ENCODE assay signal across 10 cellular contexts in the genomic region with DNA sequence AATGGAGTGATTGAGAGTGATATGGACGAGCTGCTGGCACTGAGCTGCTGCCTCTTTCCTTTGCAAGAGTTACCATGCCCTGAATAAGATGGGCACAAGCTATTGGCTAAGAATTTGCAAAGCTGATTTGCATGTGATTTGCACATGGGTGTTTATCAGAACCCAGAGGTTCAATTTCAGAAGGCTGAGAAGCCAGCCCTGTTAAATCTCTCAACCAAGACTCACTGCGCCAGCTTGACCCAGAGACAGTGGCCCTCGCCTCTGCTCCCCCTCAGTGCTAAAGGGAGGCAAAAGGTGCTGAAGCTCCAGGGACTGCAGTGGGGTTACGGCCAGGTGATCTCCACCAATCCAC. TPM values are rescaled to one million over a fixed set of nuclear protein-coding genes. Genes with fewer than 3 reads are reported as not detected.
DNase-seq lines count a peak whose midpoint lies in the region; TF ChIP-seq lines count a peak whose summit lies in the region.
"Had no signal": no experiment of that assay in that cellular context is flagged by ENCODE, and none has a peak within 500 bp of the region (broad histone marks: within the 10 kb centered on the region; RNA-seq: fewer than 3 reads in every experiment).

No MANE protein-coding gene starts in this region.

- peak overlapping the region; percentile 98 for H3K9ac ChIP-seq in SU-DHL-6 (ENCODE audit: low read length)

- H3K27ac Mint-ChIP-seq in activated naive CD4-positive, alpha-beta T cell treated with anti-CD3 and anti-CD28 coated beads, Interleukin-2, amount 10 ng/mL, durations not matched to agents 7 days and 5 days = peak overlapping the region; percentile 96

- peak overlapping the region; percentile 100 for H3K27ac ChIP-seq in SU-DHL-6 (ENCODE audit: low read depth, low read length)
- H3K27ac ChIP-seq in thymus (ENCODE audit: low read depth) = peak overlapping the region; percentile 93
- H3K27ac ChIP-seq in uterus = no peak overlapping the region
- H3K27ac ChIP-seq: SJSA1 had no signal

- no peak overlapping the region for H2AFZ ChIP-seq in SU-DHL-6 (ENCODE audit: low read depth, low read length, severe bottlenecking)

- H3K79me2 ChIP-seq in SU-DHL-6 (ENCODE audit: insufficient read depth, low read length) = peaks cover 16% of the 10 kb centered on the region; the same call in 1 of the 2 replicates

- H3F3A ChIP-seq in SU-DHL-6 (ENCODE audit: insufficient read depth) = peaks cover 22% of the 10 kb centered on the region

- H3K4me3 ChIP-seq in SU-DHL-6 (ENCODE audit: insufficient read depth, low read length, poor library complexity, severe bottlenecking) (peak overlapping the region; percentile 72), iPS-18c (ENCODE audit: insufficient read depth, low read depth, low read length) (peak overlapping the region; percentile 49), thymus (ENCODE audit: low read length) (peak overlapping the region; percentile 61), uterus (no peak overlapping the region)
- H3K4me3 ChIP-seq: SJSA1 had no signal

- peaks cover 29% of the 10 kb centered on the region for H3K36me3 Mint-ChIP-seq in activated naive CD4-positive, alpha-beta T cell treated with anti-CD3 and anti-CD28 coated beads, Interleukin-2, amount 10 ng/mL, durations not matched to agents 7 days and 5 days

- peaks cover 3% of the 10 kb centered on the region for H3K4me1 ChIP-seq in thymus (ENCODE audit: control insufficient read depth, insufficient read depth, low read length)
- peaks cover 3 to 9% of the 10 kb centered on the region in 2 donors for H3K4me1 ChIP-seq in uterus

- peaks cover 32% of the 10 kb centered on the region for H3K4me1 Mint-ChIP-seq in activated naive CD4-positive, alpha-beta T cell treated with anti-CD3 and anti-CD28 coated beads, Interleukin-2, amount 10 ng/mL, durations not matched to agents 7 days and 5 days

- no peak for TF ChIP-seq CTCF in SU-DHL-6 (IDR thresholded peaks at IDR 0.05; ENCODE audit: insufficient read depth, low read length, poor library complexity, severe bottlenecking)
- TF ChIP-seq CTCF in GM10266 (IDR thresholded peaks at IDR 0.05; ENCODE audit: control insufficient read depth, insufficient read depth, low read depth, missing control alignments) = no peak
- TF ChIP-seq CTCF in uterus (IDR thresholded peaks at IDR 0.05) = no peak

- H4K20me1 ChIP-seq in SU-DHL-6 (ENCODE audit: low read depth, low read length) = no peaks in the 10 kb centered on the region

- H3K9me2 ChIP-seq in SU-DHL-6 (replicated peaks; ENCODE audit: insufficient read depth, low read length) = no peaks in the 10 kb centered on the region

- peak overlapping the region; percentile 78 for H3K4me2 ChIP-seq in SU-DHL-6 (ENCODE audit: low read depth, low read length, poor library complexity, severe bottlenecking)

- CTCF ChIA-PET in activated naive CD4-positive, alpha-beta T cell treated with anti-CD3 and anti-CD28 coated beads, Interleukin-2, amount 10 ng/mL, durations not matched to agents 7 days and 5 days (lab: Charles Lee) = interaction anchor here (1.1 to 14.7 kb wide), 3 partner anchors 8 to 49 kb away, joined by 3 to 241 read pairs (median 7); partner anchors contain the start of gene RENBP

- WGBS in thymus = 6% methylated on average over 4 of the region's 4 CpGs

- no peaks in the 10 kb centered on the region for H3K27me3 Mint-ChIP-seq in activated naive CD4-positive, alpha-beta T cell treated with anti-CD3 and anti-CD28 coated beads, Interleukin-2, amount 10 ng/mL, durations not matched to agents 7 days and 5 days

- intact Hi-C loops in uterus (cut with DNase I; ENCODE audit: low total_unique reads) = no loop called here

- no peaks in the 10 kb centered on the region for H3K36me3 ChIP-seq in SU-DHL-6 (ENCODE audit: low read length)
- peaks cover 11% of the 10 kb centered on the region for H3K36me3 ChIP-seq in thymus (ENCODE audit: control insufficient read depth, insufficient read depth)
- H3K36me3 ChIP-seq in uterus = no peaks in the 10 kb centered on the region

- H3K9me3 ChIP-seq in SU-DHL-6 (ENCODE audit: insufficient read depth, low read length) (no peaks in the 10 kb centered on the region), iPS-18c (ENCODE audit: control insufficient read depth, insufficient read depth, low read length) (peaks cover 8% of the 10 kb centered on the region), thymus (ENCODE audit: control insufficient read depth) (no peaks in the 10 kb centered on the region), uterus (no peaks in the 10 kb centered on the region)
- H3K9me3 ChIP-seq: SJSA1 had no signal

- TF ChIP-seq POLR2A in uterus (IDR thresholded peaks at IDR 0.05) = no peak

- no peak for DNase-seq in activated naive CD4-positive, alpha-beta T cell treated with anti-CD3 and anti-CD28 coated beads, Interleukin-2, amount 10 ng/mL, durations not matched to agents 7 days and 5 days
- no peak for DNase-seq in activated naive CD4-positive, alpha-beta T cell (lab: John Stamatoyannopoulos, UW)
- DNase-seq in kidney tubule cell (ENCODE audit: low spot score) (no peak), GM10266 (ENCODE audit: extremely low spot score) (no peak), uterus (no peak)

- H3K27me3 ChIP-seq in SU-DHL-6 (ENCODE audit: low read length) = no peaks in the 10 kb centered on the region
- no peaks in the 10 kb centered on the region for H3K27me3 ChIP-seq in thymus (ENCODE audit: control insufficient read depth, insufficient read depth)
- no peaks in the 10 kb centered on the region for H3K27me3 ChIP-seq in uterus
- H3K27me3 ChIP-seq: SJSA1 had no signal

- peak overlapping the region; percentile 94 for H3K4me3 Mint-ChIP-seq in activated naive CD4-positive, alpha-beta T cell treated with anti-CD3 and anti-CD28 coated beads, Interleukin-2, amount 10 ng/mL, durations not matched to agents 7 days and 5 days

- H3K9me3 Mint-ChIP-seq in activated naive CD4-positive, alpha-beta T cell treated with anti-CD3 and anti-CD28 coated beads, Interleukin-2, amount 10 ng/mL, durations not matched to agents 7 days and 5 days = no peaks in the 10 kb centered on the region

RNA-seq across cellular contexts. Expression of gene ARHGAP4, which starts 0.7 kb away (rescaled TPM):
- polyA plus RNA-seq in thymus = 481 TPM
- 10 to 100 TPM in 2 of 4 donors, 1 to 10 TPM in 2; 5.1 to 28.3 (median 15.8) TPM for total RNA-seq in uterus

RNA-seq across cellular contexts. Expression of gene NAA10, which starts 9.5 kb away (rescaled TPM):
- 94.7 TPM for polyA plus RNA-seq in thymus
- total RNA-seq in uterus = 100 to 1,000 TPM in 2 of 4 donors, 10 to 100 TPM in 2; 37.9 to 198 (median 109) TPM

RNA-seq across cellular contexts. Expression of gene RENBP, which starts 19.1 kb away (rescaled TPM):
- polyA plus RNA-seq in thymus = 18.3 TPM
- 1 to 10 TPM in 3 of 4 donors, under 1 TPM in 1; 0.77 to 5.9 (median 2.6) TPM for total RNA-seq in uterus

RNA-seq across cellular contexts. Expression of gene AVPR2, which starts 20.9 kb away (rescaled TPM):
- polyA plus RNA-seq in thymus = 1.8 TPM
- 1 to 10 TPM in 2 of 4 donors, under 1 TPM in 1, not detected in 1; 0.35 to 5.2 (median 4.4) TPM for total RNA-seq in uterus
- total RNA-seq: astrocyte, SJSA1 had no signal

RNA-seq across cellular contexts. Expression of gene L1CAM, which starts 39.4 kb away (rescaled TPM):
- 0.64 TPM for polyA plus RNA-seq in thymus
- total RNA-seq in uterus = 1 to 10 TPM in 2 of 4 donors, under 1 TPM in 1, not detected in 1; 0.26 to 5.1 (median 2.8) TPM

Comparison
In these comparisons a context has a peak if more than half of its experiments do, and no peak if none do; other contexts are left out.
1. H3K27ac ChIP-seq: peak in SU-DHL-6 (single experiment) and thymus (single experiment); none in uterus (0 of 2).
2. H3K4me3 ChIP-seq: peak in SU-DHL-6 (single experiment), iPS-18c (single experiment) and thymus (single experiment); none in uterus (0 of 2).